Comparison of ENCODE assay signal across 14 cellular contexts in genomic region chr7:66860767-66861166, GRCh38.
DNase-seq lines count a peak whose midpoint lies in the region; ATAC-seq and TF ChIP-seq lines count a peak whose summit lies in the region.
"Had no signal": no experiment of that assay in that cellular context is flagged by ENCODE, and none has a peak within 500 bp of the region (broad histone marks: within the 10 kb centered on the region; RNA-seq: fewer than 3 reads in every experiment).

No MANE protein-coding gene starts in this region.

- H3K79me2 ChIP-seq in parathyroid adenoma = no peaks in the 10 kb centered on the region

- no peak for ATAC-seq in activated naive CD4-positive, alpha-beta T cell treated with anti-CD3 and anti-CD28 coated beads, Interleukin-2, amount 50 U/mL, for 72 hours
- ATAC-seq in CD4-positive, CD25-positive, alpha-beta regulatory T cell (ENCODE audit: low read depth in 2 of 2) = no peak
- no peak for ATAC-seq in T-helper 17 cell
- ATAC-seq in GM19395 (IDR thresholded peaks at IDR 0.05; ENCODE audit: unreplicated experiment) = no peak

- H3K4me3 ChIP-seq in CD4-positive, CD25-positive, alpha-beta regulatory T cell (ENCODE audit: low read depth, low read length) = no peak overlapping the region
- H3K4me3 ChIP-seq in parathyroid adenoma (ENCODE audit: low read depth, low read length) = no peak overlapping the region
- H3K4me3 ChIP-seq: PC-9 had no signal

- H3K4me2 ChIP-seq in parathyroid adenoma (ENCODE audit: low read length) = no peak overlapping the region
- H3K4me2 ChIP-seq: PC-9 had no signal

- no peak for DNase-seq in activated naive CD4-positive, alpha-beta T cell treated with anti-CD3 and anti-CD28 coated beads, Interleukin-2, amount 50 U/mL, for 72 hours (ENCODE audit: low spot score in 2 of 2)
- no peak for DNase-seq in activated naive CD4-positive, alpha-beta T cell (lab: John Stamatoyannopoulos, UW)
- no peak for DNase-seq in CD4-positive, CD25-positive, alpha-beta regulatory T cell
- DNase-seq in T-helper 17 cell (no peak), GM19238 (ENCODE audit: insufficient read length, low spot score) (no peak)
- DNase-seq: ACHN, Calu3, NCI-H1092, NCI-H146, NCI-H2081, NCI-H774, PC-9 had no signal

- H3K36me3 ChIP-seq in CD4-positive, CD25-positive, alpha-beta regulatory T cell (ENCODE audit: control insufficient read depth, insufficient read depth, low read length) = no peaks in the 10 kb centered on the region
- no peaks in the 10 kb centered on the region for H3K36me3 ChIP-seq in parathyroid adenoma (ENCODE audit: control insufficient read depth, insufficient read depth, low read length)

- H3K4me1 Mint-ChIP-seq in CD4-positive, CD25-positive, alpha-beta regulatory T cell = peaks cover 0 to 20% (median 15%) of the 10 kb centered on the region in 4 donors
- peaks cover 27% of the 10 kb centered on the region for H3K4me1 Mint-ChIP-seq in T-helper 17 cell

- no peaks in the 10 kb centered on the region for H3K9me3 Mint-ChIP-seq in activated naive CD4-positive, alpha-beta T cell treated with anti-CD3 and anti-CD28 coated beads, Interleukin-2, amount 50 U/mL, for 72 hours
- no peaks in the 10 kb centered on the region for H3K9me3 Mint-ChIP-seq in CD4-positive, CD25-positive, alpha-beta regulatory T cell

- H2AFZ ChIP-seq in parathyroid adenoma = peak overlapping the region; percentile 77
- H2AFZ ChIP-seq: PC-9 had no signal

- no peak overlapping the region for H3K4me3 Mint-ChIP-seq in CD4-positive, CD25-positive, alpha-beta regulatory T cell
- no peak overlapping the region for H3K4me3 Mint-ChIP-seq in T-helper 17 cell

- H3K9me3 ChIP-seq in CD4-positive, CD25-positive, alpha-beta regulatory T cell (ENCODE audit: control insufficient read depth in 2 of 2, low read length in 2 of 2) = no peaks in the 10 kb centered on the region
- H3K9me3 ChIP-seq in T-helper 17 cell (ENCODE audit: control insufficient read depth, low read length, poor library complexity, severe bottlenecking) (no peaks in the 10 kb centered on the region), parathyroid adenoma (ENCODE audit: control insufficient read depth, low read length) (no peaks in the 10 kb centered on the region)

- H3K36me3 Mint-ChIP-seq in activated naive CD4-positive, alpha-beta T cell treated with anti-CD3 and anti-CD28 coated beads, Interleukin-2, amount 50 U/mL, for 72 hours = no peaks in the 10 kb centered on the region
- peaks cover 40% of the 10 kb centered on the region for H3K36me3 Mint-ChIP-seq in CD4-positive, CD25-positive, alpha-beta regulatory T cell
- H3K36me3 Mint-ChIP-seq in T-helper 17 cell (ENCODE audit: low read depth) = peaks cover 10% of the 10 kb centered on the region

- H3K27ac ChIP-seq in CD4-positive, CD25-positive, alpha-beta regulatory T cell (ENCODE audit: insufficient read depth, low read length, poor library complexity, severe bottlenecking) = no peak overlapping the region
- peak overlapping the region; percentile 89 for H3K27ac ChIP-seq in parathyroid adenoma
- H3K27ac ChIP-seq: PC-9 had no signal

- H3K27ac Mint-ChIP-seq in activated naive CD4-positive, alpha-beta T cell treated with anti-CD3 and anti-CD28 coated beads, Interleukin-2, amount 50 U/mL, for 72 hours = peak overlapping the region; percentile 89 to 97
- peak overlapping the region in 2 of 3 donors; percentile 43 to 90 for H3K27ac Mint-ChIP-seq in CD4-positive, CD25-positive, alpha-beta regulatory T cell
- H3K27ac Mint-ChIP-seq in T-helper 17 cell = peak overlapping the region; percentile 98

- no peak for TF ChIP-seq CTCF in parathyroid adenoma (IDR thresholded peaks at IDR 0.05)

- H3K9ac ChIP-seq in parathyroid adenoma = no peak overlapping the region

- H3K27me3 ChIP-seq in CD4-positive, CD25-positive, alpha-beta regulatory T cell (ENCODE audit: control insufficient read depth, insufficient read depth, low read length) = no peaks in the 10 kb centered on the region
- no peaks in the 10 kb centered on the region for H3K27me3 ChIP-seq in parathyroid adenoma (ENCODE audit: control insufficient read depth, insufficient read depth, low read length)

- H3K4me1 ChIP-seq in CD4-positive, CD25-positive, alpha-beta regulatory T cell (ENCODE audit: control insufficient read depth, insufficient read depth, low read length, poor library complexity, severe bottlenecking) = peaks cover 16% of the 10 kb centered on the region
- H3K4me1 ChIP-seq in parathyroid adenoma = peaks cover 3% of the 10 kb centered on the region

- H3K27me3 Mint-ChIP-seq in CD4-positive, CD25-positive, alpha-beta regulatory T cell = no peaks in the 10 kb centered on the region
- H3K27me3 Mint-ChIP-seq in T-helper 17 cell = no peaks in the 10 kb centered on the region
